10 cellular contexts compared by ENCODE assay signal in the genomic region with DNA sequence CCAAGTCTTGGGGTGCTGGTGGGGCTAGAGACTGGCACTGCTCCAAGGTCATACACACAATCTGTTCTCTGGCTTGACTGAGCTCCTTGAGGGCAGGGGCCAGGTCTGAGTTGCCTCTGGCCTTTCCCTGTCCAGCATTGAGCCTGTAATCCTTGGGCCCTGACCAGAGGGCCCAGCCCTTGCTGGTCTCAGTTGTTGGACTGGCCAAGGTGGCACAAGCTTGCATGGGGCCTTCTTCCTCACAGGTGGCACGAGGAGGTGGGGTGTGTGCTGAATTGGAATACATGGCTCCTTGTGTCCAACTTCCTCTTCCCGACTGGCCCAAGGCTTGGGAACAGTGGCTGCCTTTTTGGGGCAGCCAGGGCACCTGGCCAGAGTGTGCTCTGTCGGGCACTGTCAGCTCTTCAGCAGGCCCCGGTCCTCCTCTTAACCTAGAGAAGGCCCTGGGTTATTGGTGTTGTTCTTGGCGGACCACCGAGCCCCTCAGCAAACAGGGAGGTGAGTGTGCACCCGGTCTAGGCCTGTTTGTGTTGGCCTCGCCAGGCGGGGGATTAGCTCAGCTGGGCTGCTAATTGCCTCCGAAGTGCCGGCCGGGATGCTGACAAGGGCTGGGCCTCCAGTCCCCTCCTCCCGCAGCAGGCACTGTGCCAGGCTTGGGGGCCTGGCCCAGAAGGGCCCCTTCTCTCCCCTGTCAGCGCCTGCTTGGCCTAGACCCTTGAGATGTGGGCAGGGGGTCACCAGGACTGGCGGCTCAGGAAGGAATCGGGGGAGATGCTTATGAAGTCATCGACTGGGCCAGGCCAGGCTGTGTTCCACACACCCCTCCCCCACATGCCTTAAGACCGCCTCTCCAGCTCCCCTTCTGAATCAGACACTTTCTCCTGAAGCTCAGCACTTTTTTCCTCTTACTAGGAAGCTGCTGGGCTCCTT. TPM values are rescaled to one million over a fixed set of nuclear protein-coding genes. Genes with fewer than 3 reads are reported as not detected.
DNase-seq lines count a peak whose midpoint lies in the region; ATAC-seq and TF ChIP-seq lines count a peak whose summit lies in the region.
"Had no signal": no experiment of that assay in that cellular context is flagged by ENCODE, and none has a peak within 500 bp of the region (broad histone marks: within the 10 kb centered on the region; RNA-seq: fewer than 3 reads in every experiment).

No MANE protein-coding gene starts in this region.

- WGBS in mammary epithelial cell (ENCODE audit: low coverage, missing lambda C conversion rate), result 54% methylated on average over 10 of the region's 18 CpGs
- 49 to 92% (median 73%) methylated on average over 9 to 18 of the region's 18 CpGs for WGBS in spleen, 5 donors

- no peak for TF ChIP-seq POLR2A in spleen (IDR thresholded peaks at IDR 0.05)

- H3K9ac ChIP-seq in mammary epithelial cell (ENCODE audit: insufficient read depth, low read length), result no peak overlapping the region

- H3K27ac ChIP-seq in mammary epithelial cell (ENCODE audit: insufficient read depth, low read depth, low read length) (no peak overlapping the region), coronary artery (peak overlapping the region in 1 of 2 donors; percentile 26), upper lobe of right lung (no peak overlapping the region), spleen (peak overlapping the region in 4 of 8 donors; percentile 10 to 70 (median 40))

- no peak overlapping the region for H2AFZ ChIP-seq in mammary epithelial cell (ENCODE audit: low read depth, low read length)

- intact Hi-C loops in MCF 10A (cut with micrococcal nuclease), result no loop called here
- intact Hi-C loops in mammary epithelial cell (cut with micrococcal nuclease), result no loop called here
- intact Hi-C loops in upper lobe of right lung (cut with DNase I), result no loop called here
- intact Hi-C loops in spleen (cut with DNase I; ENCODE audit: low total_unique reads), result no loop called here

- H3K4me3 ChIP-seq in mammary epithelial cell (replicated peaks in 1 of 3; ENCODE audit: insufficient read depth in 1 of 3, low read depth in 2 of 3, low read length in 3 of 3) (no peak overlapping the region), coronary artery (no peak overlapping the region), upper lobe of right lung (no peak overlapping the region), spleen (no peak overlapping the region)

- POLR2A ChIA-PET in MCF 10A (lab: Yijun Ruan, JAX), result no interaction called here

- H3K9me3 ChIP-seq in mammary epithelial cell (replicated peaks; ENCODE audit: insufficient read depth, low read length) (no peaks in the 10 kb centered on the region), upper lobe of right lung (no peaks in the 10 kb centered on the region), spleen (no peaks in the 10 kb centered on the region)

- H3K4me2 ChIP-seq in mammary epithelial cell (ENCODE audit: insufficient read depth, low read depth, low read length), result no peak overlapping the region

- peaks cover 5% of the 10 kb centered on the region for H3K4me1 Mint-ChIP-seq in MCF 10A (ENCODE audit: insufficient read depth, unreplicated experiment)
- peaks cover 59% of the 10 kb centered on the region for H3K4me1 Mint-ChIP-seq in mesothelial cell of epicardium

- H3K27ac Mint-ChIP-seq in MCF 10A (ENCODE audit: low read depth, unreplicated experiment), result peak overlapping the region; percentile 71
- peak overlapping the region; percentile 75 for H3K27ac Mint-ChIP-seq in mesothelial cell of epicardium

- no peaks in the 10 kb centered on the region for H3K27me3 ChIP-seq in mammary epithelial cell (ENCODE audit: insufficient read depth, low read length)
- no peaks in the 10 kb centered on the region for H3K27me3 ChIP-seq in upper lobe of right lung
- H3K27me3 ChIP-seq in spleen (replicated peaks in 1 of 7), result no peaks in the 10 kb centered on the region

- BruUV-seq in MCF 10A (replicated peaks; lab: Mats Ljungman, UMichigan) (no TSS peak), mammary epithelial cell (replicated peaks; lab: Mats Ljungman, UMichigan) (no TSS peak)

- peaks cover 51% of the 10 kb centered on the region for H3K79me2 ChIP-seq in mammary epithelial cell (ENCODE audit: insufficient read depth, low read length)

- in situ Hi-C loops in mammary epithelial cell (cut with MboI; ENCODE audit: low sequenced_read_pairs in 2 of 2) (no loop called here), KBM-7 (cut with MboI; ENCODE audit: low pct_unique_long_range_greater_than_20kb, low sequenced_read_pairs) (no loop called here)

- CTCF ChIA-PET in MCF 10A (lab: Yijun Ruan, JAX), result interaction anchor here (0.7 kb wide), 1 partner anchor 275 kb away, joined by 3 read pairs; no protein-coding TSS in a partner anchor
- CTCF ChIA-PET in mammary epithelial cell (lab: Charles Lee; ENCODE audit: low non-redundant PET), result no interaction called here

- no peaks in the 10 kb centered on the region for H3K27me3 Mint-ChIP-seq in MCF 10A (ENCODE audit: insufficient read depth, unreplicated experiment)
- no peaks in the 10 kb centered on the region for H3K27me3 Mint-ChIP-seq in mesothelial cell of epicardium (ENCODE audit: low read depth)

- H4K20me1 ChIP-seq in mammary epithelial cell (ENCODE audit: insufficient read depth, low read length), result no peaks in the 10 kb centered on the region

- H3K36me3 Mint-ChIP-seq in MCF 10A (ENCODE audit: insufficient read depth, unreplicated experiment) (peaks cover 38% of the 10 kb centered on the region), mesothelial cell of epicardium (peaks cover 4% of the 10 kb centered on the region)

- dilution Hi-C loops in mammary epithelial cell (cut with HindIII; ENCODE audit: low sequenced_read_pairs), result loop anchor here (5.0 kb wide), 1 partner anchor 47 kb away; no protein-coding TSS in a partner anchor

- TF ChIP-seq CTCF in MCF 10A (IDR thresholded peaks at IDR 0.05; ENCODE audit: unreplicated experiment), result no peak
- TF ChIP-seq CTCF in mammary epithelial cell (conservative IDR thresholded peaks at IDR 0.05 in 1 of 2, IDR thresholded peaks at IDR 0.05 in 1 of 2; ENCODE audit: extremely low read depth in 1 of 2, insufficient read depth in 1 of 2, low read depth in 1 of 2, low read length in 2 of 2), result no peak
- no peak for TF ChIP-seq CTCF in coronary artery (IDR thresholded peaks at IDR 0.05)
- no peak for TF ChIP-seq CTCF in mesothelial cell of epicardium (IDR thresholded peaks at IDR 0.05; ENCODE audit: unreplicated experiment)
- TF ChIP-seq CTCF in upper lobe of right lung (IDR thresholded peaks at IDR 0.05), result no peak
- TF ChIP-seq CTCF in spleen (IDR thresholded peaks at IDR 0.05 in 8 of 11, conservative IDR thresholded peaks at IDR 0.05 in 3 of 11), result no peak

- H3K9me3 Mint-ChIP-seq in MCF 10A (ENCODE audit: unreplicated experiment) (no peaks in the 10 kb centered on the region), mesothelial cell of epicardium (no peaks in the 10 kb centered on the region)

- H3K4me3 Mint-ChIP-seq in MCF 10A (ENCODE audit: unreplicated experiment) (no peak overlapping the region), mesothelial cell of epicardium (no peak overlapping the region)

- ATAC-seq in upper lobe of right lung, result peak; percentile 11

- peaks cover 13% of the 10 kb centered on the region for H3K36me3 ChIP-seq in mammary epithelial cell (ENCODE audit: insufficient read depth, low read length)
- H3K36me3 ChIP-seq in upper lobe of right lung, result peaks cover 27% of the 10 kb centered on the region
- peaks cover 0 to 100% (median 6%) of the 10 kb centered on the region in 6 donors for H3K36me3 ChIP-seq in spleen

- DNase-seq in MCF 10A (ENCODE audit: unreplicated experiment) (no peak), mammary epithelial cell (no peak), coronary artery (ENCODE audit: low spot score) (peak; percentile 70), mesothelial cell of epicardium (ENCODE audit: low spot score in 2 of 2, unreplicated experiment in 2 of 2) (peak in 1 of 2 experiments; percentile 49), upper lobe of right lung (no peak), spleen (no peak), KBM-7 (no peak)
- DNase-seq in activated CD8-positive, alpha-beta memory T cell treated with anti-CD3 and anti-CD28 coated beads for 24 hours, result no peak
- DNase-seq: AML-193, SW 1271 had no signal

- H3K4me1 ChIP-seq in mammary epithelial cell (ENCODE audit: insufficient read depth, low read length), result no peaks in the 10 kb centered on the region
- H3K4me1 ChIP-seq in upper lobe of right lung, result peaks cover 3% of the 10 kb centered on the region
- H3K4me1 ChIP-seq in spleen, result peaks cover 19 to 82% (median 50%) of the 10 kb centered on the region in 6 donors

RNA-seq across cellular contexts. Expression of gene WNT4, which starts 28.5 kb away (rescaled TPM):
- total RNA-seq in MCF 10A (2022) (not detected in 2 replicates), mammary epithelial cell (under 1 TPM; 0.26 to 0.33 TPM), mesothelial cell of epicardium (34.9 to 41.2 TPM (median 38.7 TPM) in 3 replicates), upper lobe of right lung (1.8 TPM), spleen (under 1 TPM in 6 of 7 donors, not detected in 1; 0.07 to 0.47 (median 0.20) TPM)
- polyA plus RNA-seq in mammary epithelial cell (0.11 TPM), spleen (under 1 TPM; 0.08 to 0.16 (median 0.11) TPM)
- polyA minus RNA-seq in mammary epithelial cell, result not detected

Comparison
In these comparisons a context has a peak if more than half of its experiments do, and no peak if none do; other contexts are left out.
1. RNA of gene WNT4, which starts 28.5 kb away (total RNA-seq): 34.9 to 41.2 TPM in mesothelial cell of epicardium; 1.8 TPM in upper lobe of right lung (single experiment), 0.26 to 0.33 TPM in mammary epithelial cell, not detected in MCF 10A and 0.07 to 0.47 TPM in spleen; every median in the first group is over 10 times any median in the second.